ENCODE assay signal across 8 cellular contexts in genomic region chr17:38584350-38584925, GRCh38. TPM values are rescaled to one million over a fixed set of nuclear protein-coding genes. Genes with fewer than 3 reads are reported as not detected.
DNase-seq lines count a peak whose midpoint lies in the region; ATAC-seq, FAIRE-seq and TF ChIP-seq lines count a peak whose summit lies in the region.

No MANE protein-coding gene starts in this region.

- no peaks in the 10 kb centered on the region for H3K36me3 ChIP-seq in CD8-positive, alpha-beta memory T cell (ENCODE audit: insufficient read depth, low read length)
- H3K36me3 ChIP-seq in ovary, result no peaks in the 10 kb centered on the region
- no peaks in the 10 kb centered on the region for H3K36me3 ChIP-seq in aorta (ENCODE audit: control insufficient read depth in 1 of 2, insufficient read depth in 2 of 2, low read length in 1 of 2)

- peaks cover 7 to 8% (median 7%) of the 10 kb centered on the region in 3 donors for H3K4me1 Mint-ChIP-seq in CD8-positive, alpha-beta memory T cell

- no peaks in the 10 kb centered on the region for H3K9me3 Mint-ChIP-seq in CD8-positive, alpha-beta memory T cell

- ATAC-seq in aorta (ENCODE audit: low FRiP score), result peak; percentile 87
- no peak for ATAC-seq in HG03439 (IDR thresholded peaks at IDR 0.05; ENCODE audit: unreplicated experiment)

- POLR2A ChIA-PET in CD8-positive, alpha-beta memory T cell (lab: Charles Lee), result no interaction called here

- peak; percentile 49 to 64 (median 57) for DNase-seq in CD8-positive, alpha-beta memory T cell
- DNase-seq in HPDE6-E6E7 (ENCODE audit: extremely low spot score) (peak; percentile 78), RCC 7860 (ENCODE audit: low spot score) (peak; percentile 32), fibroblast of villous mesenchyme (ENCODE audit: low read depth) (peak; percentile 52), ovary (peak in 2 of 5 donors; percentile 52 to 59), aorta (peak; percentile 73 to 90)
- DNase-seq in activated T-helper 9 cell treated with anti-CD3 and anti-CD28 coated beads, Interleukin-2, amount 50 U/mL, for 16 hours (ENCODE audit: low read depth), result peak; percentile 52

- CTCF ChIA-PET in CD8-positive, alpha-beta memory T cell (lab: Charles Lee), result interaction anchor here (1.1 to 8.1 kb wide), 7 partner anchors 9 to 91 kb away, joined by 3 to 128 read pairs (median 6); partner anchors contain the start of gene EPOP

- no peak for TF ChIP-seq EP300 in ovary (IDR thresholded peaks at IDR 0.05)

- peaks cover 6% of the 10 kb centered on the region for H3K4me1 ChIP-seq in CD8-positive, alpha-beta memory T cell (ENCODE audit: insufficient read depth, low read length)
- no peaks in the 10 kb centered on the region for H3K4me1 ChIP-seq in ovary (ENCODE audit: insufficient read depth)
- no peaks in the 10 kb centered on the region for H3K4me1 ChIP-seq in aorta (ENCODE audit: control insufficient read depth in 1 of 2, insufficient read depth in 2 of 2, low read length in 2 of 2)

- FAIRE-seq in RCC 7860 (lab: Jason Lieb, UNC), result no peak

- no peak overlapping the region for H3K4me3 ChIP-seq in CD8-positive, alpha-beta memory T cell (ENCODE audit: low read length)
- H3K4me3 ChIP-seq in fibroblast of villous mesenchyme (ENCODE audit: low read depth, low read length) (no peak overlapping the region), ovary (no peak overlapping the region), aorta (ENCODE audit: low read length in 2 of 2) (no peak overlapping the region)

- no peak overlapping the region for H3K27ac ChIP-seq in CD8-positive, alpha-beta memory T cell (ENCODE audit: low read depth, low read length)
- H3K27ac ChIP-seq in ovary, result no peak overlapping the region
- H3K27ac ChIP-seq in aorta (ENCODE audit: low read depth in 1 of 2, low read length in 2 of 2), result no peak overlapping the region

- H3K9me3 ChIP-seq in CD8-positive, alpha-beta memory T cell (ENCODE audit: low read length), result no peaks in the 10 kb centered on the region
- no peaks in the 10 kb centered on the region for H3K9me3 ChIP-seq in ovary
- H3K9me3 ChIP-seq in aorta (ENCODE audit: control insufficient read depth, low read length), result no peaks in the 10 kb centered on the region

- intact Hi-C loops in ovary (cut with DNase I) (no loop called here), aorta (cut with DNase I) (loop anchor here in 1 of 2 donors (1.0 kb wide), 1 partner anchor 26 kb away; no protein-coding TSS in a partner anchor)

- peak overlapping the region in 1 of 8 donors; percentile 2 for H3K27ac Mint-ChIP-seq in CD8-positive, alpha-beta memory T cell

- H3K4me3 Mint-ChIP-seq in CD8-positive, alpha-beta memory T cell, result peak overlapping the region in 2 of 7 donors; percentile 54 to 67

- H3K27me3 Mint-ChIP-seq in CD8-positive, alpha-beta memory T cell, result peaks cover 60 to 81% of the 10 kb centered on the region in 2 donors

- H3K36me3 Mint-ChIP-seq in CD8-positive, alpha-beta memory T cell, result no peaks in the 10 kb centered on the region

- peaks cover 46% of the 10 kb centered on the region for H3K27me3 ChIP-seq in CD8-positive, alpha-beta memory T cell (ENCODE audit: insufficient read depth, low read length, poor library complexity, severe bottlenecking)
- H3K27me3 ChIP-seq in ovary (no peaks in the 10 kb centered on the region), aorta (ENCODE audit: control insufficient read depth in 1 of 2, insufficient read depth in 2 of 2, low read length in 1 of 2) (no peaks in the 10 kb centered on the region)

- TF ChIP-seq CTCF in fibroblast of villous mesenchyme (IDR thresholded peaks at IDR 0.05; ENCODE audit: insufficient read depth, low read depth, low read length) (peak; percentile 89), ovary (IDR thresholded peaks at IDR 0.05) (peak; percentile 28 to 53 (median 50))

- 10 to 13% (median 11%) methylated on average over 19 of the region's 19 CpGs for WGBS in ovary, 3 donors
- 2 to 4% methylated on average over 19 of the region's 19 CpGs for WGBS in aorta, 2 donors

- no peak for TF ChIP-seq POLR2A in ovary (IDR thresholded peaks at IDR 0.05)

RNA-seq across cellular contexts. Expression of gene SRCIN1, which starts 21.3 kb away (rescaled TPM):
- under 1 TPM; 0.04 to 0.50 TPM for total RNA-seq in CD8-positive, alpha-beta memory T cell
- not detected for polyA plus RNA-seq in CD8-positive, alpha-beta memory T cell
- total RNA-seq in fibroblast of villous mesenchyme (not detected in 2 replicates), ovary (1 to 10 TPM in 5 of 7 donors, under 1 TPM in 2; 0.48 to 3.0 (median 1.2) TPM), aorta (under 1 TPM; 0.84 to 0.99 TPM)
- polyA plus RNA-seq in ovary (under 1 TPM; 0.18 to 0.57 TPM), aorta (under 1 TPM; 0.38 to 0.41 TPM)
